1 cellular context compared by ENCODE assay signal in genomic region chr6:144578385-144579350, GRCh38.
TF ChIP-seq lines count a peak whose summit lies in the region.

No MANE protein-coding gene starts in this region.

TF ChIP-seq in HepG2, 621 proteins besides CTCF, POLR2A, EP300 and RAD21 (continued from another document and continues in another):
- peak; percentile 78 for TF ChIP-seq THRA (CRISPR knock-in tag; IDR thresholded peaks at IDR 0.05; ENCODE audit: borderline replicate concordance)
- TF ChIP-seq ZNF570 (CRISPR knock-in tag; IDR thresholded peaks at IDR 0.05; ENCODE audit: borderline replicate concordance): no peak
- no peak for TF ChIP-seq CHCHD3 (CRISPR knock-in tag; IDR thresholded peaks at IDR 0.05)
- TF ChIP-seq NR2F1 (CRISPR knock-in tag; IDR thresholded peaks at IDR 0.05): no peak
- peak; percentile 98 for TF ChIP-seq AHDC1 (CRISPR knock-in tag; IDR thresholded peaks at IDR 0.05; ENCODE audit: borderline replicate concordance)
- TF ChIP-seq ZFYVE20 (CRISPR knock-in tag; IDR thresholded peaks at IDR 0.05; ENCODE audit: borderline replicate concordance, low read depth): no peak
- TF ChIP-seq ZNF44 (CRISPR knock-in tag; IDR thresholded peaks at IDR 0.05): no peak
- no peak for TF ChIP-seq GTF3A (CRISPR knock-in tag; conservative IDR thresholded peaks at IDR 0.05)
- TF ChIP-seq MAF1 (CRISPR knock-in tag; IDR thresholded peaks at IDR 0.05; ENCODE audit: borderline replicate concordance): no peak
- TF ChIP-seq TGIF2 (CRISPR knock-in tag; IDR thresholded peaks at IDR 0.05): no peak
- peak; percentile 38; the same call in 1 of the 2 replicates for TF ChIP-seq ZNF792 (CRISPR knock-in tag; IDR thresholded peaks at IDR 0.05)
- TF ChIP-seq U2AF2 (IDR thresholded peaks at IDR 0.05; ENCODE audit: low read depth, low read length): no peak
- peak; percentile 92 for TF ChIP-seq TFE3 (CRISPR knock-in tag; IDR thresholded peaks at IDR 0.05)
- TF ChIP-seq CC2D1A (CRISPR knock-in tag; IDR thresholded peaks at IDR 0.05): no peak
- TF ChIP-seq SNAI1 (CRISPR knock-in tag; IDR thresholded peaks at IDR 0.05; ENCODE audit: borderline replicate concordance): no peak
- TF ChIP-seq CCDC6 (CRISPR knock-in tag; IDR thresholded peaks at IDR 0.05): peak; percentile 34; the same call in 1 of the 2 replicates
- TF ChIP-seq PAX8 (CRISPR knock-in tag; IDR thresholded peaks at IDR 0.05; ENCODE audit: borderline replicate concordance): no peak
- TF ChIP-seq ZNF619 (CRISPR knock-in tag; IDR thresholded peaks at IDR 0.05): no peak
- no peak for TF ChIP-seq PBX2 (CRISPR knock-in tag; IDR thresholded peaks at IDR 0.05)
- no peak for TF ChIP-seq PLRG1 (conservative IDR thresholded peaks at IDR 0.05)
- no peak for TF ChIP-seq ZNF10 (CRISPR knock-in tag; IDR thresholded peaks at IDR 0.05; ENCODE audit: borderline replicate concordance, low read depth)
- TF ChIP-seq ZFX (CRISPR knock-in tag; IDR thresholded peaks at IDR 0.05; ENCODE audit: low read depth): peak; percentile 61; the same call in 1 of the 2 replicates
- no peak for TF ChIP-seq ZFP82 (CRISPR knock-in tag; IDR thresholded peaks at IDR 0.05; ENCODE audit: borderline replicate concordance)
- no peak for TF ChIP-seq RFX3 (CRISPR knock-in tag; IDR thresholded peaks at IDR 0.05)
- TF ChIP-seq IRF2 (CRISPR knock-in tag; IDR thresholded peaks at IDR 0.05): peak; percentile 86
- 0 out of 2 replicates have a peak, but pooled peaks have one; percentile 23 for TF ChIP-seq SPEN (CRISPR knock-in tag; IDR thresholded peaks at IDR 0.05; ENCODE audit: low read depth)
- TF ChIP-seq REL (CRISPR knock-in tag; conservative IDR thresholded peaks at IDR 0.05): no peak
- no peak for TF ChIP-seq ZNF746 (CRISPR knock-in tag; IDR thresholded peaks at IDR 0.05)
- no peak for TF ChIP-seq TSC22D2 (CRISPR knock-in tag; IDR thresholded peaks at IDR 0.05; ENCODE audit: borderline replicate concordance)
- TF ChIP-seq ZNF354B (CRISPR knock-in tag; IDR thresholded peaks at IDR 0.05): no peak
- TF ChIP-seq SNAPC4 (CRISPR knock-in tag; IDR thresholded peaks at IDR 0.05): no peak
- no peak for TF ChIP-seq EEA1 (CRISPR knock-in tag; IDR thresholded peaks at IDR 0.05; ENCODE audit: borderline replicate concordance)
- TF ChIP-seq HNRNPH1 (optimal IDR thresholded peaks at IDR 0.05; ENCODE audit: low read depth, low read length): no peak
- TF ChIP-seq ARNT (IDR thresholded peaks at IDR 0.05): no peak
- peak; percentile 78 for TF ChIP-seq ESRRA (CRISPR knock-in tag; IDR thresholded peaks at IDR 0.05; ENCODE audit: low read depth)
- no peak for TF ChIP-seq PHF8 (CRISPR knock-in tag; IDR thresholded peaks at IDR 0.05)
- peak; percentile 69; the same call in 1 of the 2 replicates for TF ChIP-seq CSRNP1 (CRISPR knock-in tag; IDR thresholded peaks at IDR 0.05)
- TF ChIP-seq SOX13 (IDR thresholded peaks at IDR 0.05): peak; percentile 94
- peak in 1 of 2 experiments; percentile 99; a peak in 2 of 4 replicates for TF ChIP-seq SOX13 (CRISPR knock-in tag; conservative IDR thresholded peaks at IDR 0.05 in 1 of 2, IDR thresholded peaks at IDR 0.05 in 1 of 2)
- TF ChIP-seq AGO2 (optimal IDR thresholded peaks at IDR 0.05; ENCODE audit: low read depth, low read length): no peak
- no peak for TF ChIP-seq CAMTA2 (CRISPR knock-in tag; IDR thresholded peaks at IDR 0.05; ENCODE audit: borderline replicate concordance)
- no peak for TF ChIP-seq HNRNPK (IDR thresholded peaks at IDR 0.05; ENCODE audit: low read depth, low read length, poor library complexity, severe bottlenecking)
- TF ChIP-seq ARHGAP35 (CRISPR knock-in tag; IDR thresholded peaks at IDR 0.05; ENCODE audit: borderline replicate concordance): no peak
- TF ChIP-seq THAP9 (CRISPR knock-in tag; IDR thresholded peaks at IDR 0.05; ENCODE audit: borderline replicate concordance): no peak
- TF ChIP-seq LBX2 (CRISPR knock-in tag; IDR thresholded peaks at IDR 0.05; ENCODE audit: borderline replicate concordance): no peak
- no peak for TF ChIP-seq NFE2L2 (IDR thresholded peaks at IDR 0.05; ENCODE audit: low read length)
